In the genomic region with DNA sequence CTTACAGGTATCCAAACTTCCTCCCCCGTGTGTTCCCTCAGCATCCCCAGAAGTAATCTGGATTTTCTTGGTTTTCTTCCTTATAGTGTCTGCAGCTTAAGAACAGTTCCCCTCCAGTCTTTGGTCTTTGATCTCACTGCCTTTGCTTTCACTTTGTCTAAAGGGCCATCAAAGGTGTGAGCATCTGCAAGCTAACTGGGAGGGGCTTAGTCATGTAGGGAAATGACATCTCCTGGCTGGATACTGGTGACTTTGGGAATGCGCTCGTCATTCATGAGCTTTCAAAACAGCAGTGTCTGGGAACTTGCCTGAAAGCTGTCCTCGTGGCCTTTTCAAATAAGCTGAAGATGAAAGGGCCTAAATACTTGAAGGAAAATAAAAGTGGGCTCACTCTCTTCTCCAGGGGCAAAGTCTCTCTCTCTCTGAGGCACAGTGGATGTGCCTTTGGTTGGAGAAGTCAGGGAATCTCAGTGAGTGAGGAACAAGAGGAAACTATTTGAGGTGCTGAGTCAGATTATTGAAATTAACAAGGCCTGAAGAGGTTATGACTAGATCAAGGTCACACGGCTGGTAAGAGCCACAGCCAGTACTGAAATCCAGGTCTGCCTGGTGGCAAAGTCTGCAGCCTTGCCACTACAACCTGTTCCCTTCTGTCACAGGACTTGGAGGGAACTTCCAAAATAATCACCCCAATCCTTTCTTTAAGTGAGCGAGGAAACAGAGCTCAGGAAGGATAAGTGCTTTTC, we compare ENCODE assay signal across 23 cellular contexts. TPM values are rescaled to one million over a fixed set of nuclear protein-coding genes. Genes with fewer than 3 reads are reported as not detected.
A peak's percentile ranks its signal among the peaks of the same experiment; 100 is the strongest.
DNase-seq lines count a peak whose midpoint lies in the region; ATAC-seq, FAIRE-seq and TF ChIP-seq lines count a peak whose summit lies in the region.
"Had no signal": no experiment of that assay in that cellular context is flagged by ENCODE, and none has a peak within 500 bp of the region (broad histone marks: within the 10 kb centered on the region; RNA-seq: fewer than 3 reads in every experiment).

No MANE protein-coding gene starts in this region.

- H3K23ac ChIP-seq in mesendoderm (ENCODE audit: low read length): no peak overlapping the region

- H3K79me1 ChIP-seq in mesendoderm (ENCODE audit: low read length): no peaks in the 10 kb centered on the region

- H3K36me3 ChIP-seq in bronchial epithelial cell (ENCODE audit: control insufficient read depth, insufficient read depth, low read length): no peaks in the 10 kb centered on the region
- H3K36me3 ChIP-seq in mesendoderm (ENCODE audit: control insufficient read depth, insufficient read depth, low read length): no peaks in the 10 kb centered on the region
- H3K36me3 ChIP-seq: vagina had no signal

- no peaks in the 10 kb centered on the region for H3K36me3 Mint-ChIP-seq in activated T-helper 2 cell treated with anti-CD3 and anti-CD28 coated beads, Interferon-gamma antibody, Interleukin-2, Interleukin-4, amounts not matched to agents 10 μg/mL and 5 μg/mL and 100 μg/mL, durations not matched to agents 14 hours and 24 hours and 36 hours (ENCODE audit: low read depth)
- H3K36me3 Mint-ChIP-seq: CD14-positive monocyte; stimulated activated effector memory CD8-positive, alpha-beta T cell treated with anti-CD3 and anti-CD28 coated beads, Interleukin-12 subunit alpha, Interleukin-12 subunit beta, amount 100 ng/mL, for 72 hours had no signal

- peak overlapping the region; percentile 34 for H3K56ac ChIP-seq in mesendoderm (ENCODE audit: low read length)

- H3K27me3 ChIP-seq in bronchial epithelial cell (ENCODE audit: control insufficient read depth, insufficient read depth, low read length) (peaks cover 3% of the 10 kb centered on the region), mesendoderm (ENCODE audit: insufficient read depth, low read length, poor library complexity) (no peaks in the 10 kb centered on the region)
- H3K27me3 ChIP-seq: testis, vagina had no signal

- no peak overlapping the region for H4K5ac ChIP-seq in mesendoderm (ENCODE audit: low read length)

- no peaks in the 10 kb centered on the region for H3K79me2 ChIP-seq in mesendoderm (ENCODE audit: control insufficient read depth, insufficient read depth, low read length)

- no peak overlapping the region for H2BK5ac ChIP-seq in mesendoderm (ENCODE audit: low read length)

- H2BK120ac ChIP-seq in mesendoderm (ENCODE audit: low read depth, low read length): no peak overlapping the region

- peaks cover 3% of the 10 kb centered on the region for H3K4me1 Mint-ChIP-seq in activated T-helper 2 cell treated with anti-CD3 and anti-CD28 coated beads, Interferon-gamma antibody, Interleukin-2, Interleukin-4, amounts not matched to agents 10 μg/mL and 5 μg/mL and 100 μg/mL, durations not matched to agents 14 hours and 24 hours and 36 hours (ENCODE audit: low read depth)
- H3K4me1 Mint-ChIP-seq: stimulated activated effector memory CD8-positive, alpha-beta T cell treated with anti-CD3 and anti-CD28 coated beads, Interleukin-12 subunit alpha, Interleukin-12 subunit beta, amount 100 ng/mL, for 72 hours had no signal

- intact Hi-C loops in activated T-helper 2 cell treated with anti-CD3 and anti-CD28 coated beads, Interferon-gamma antibody, Interleukin-2, Interleukin-4, amounts not matched to agents 10 μg/mL and 5 μg/mL and 100 μg/mL, durations not matched to agents 14 hours and 24 hours and 36 hours (cut with micrococcal nuclease): no loop called here

- peaks cover 7% of the 10 kb centered on the region for H3K4me1 ChIP-seq in mesendoderm (ENCODE audit: control insufficient read depth, low read depth, low read length)
- H3K4me1 ChIP-seq: psoas muscle, vagina had no signal

- no peaks in the 10 kb centered on the region for H3K9me3 Mint-ChIP-seq in activated T-helper 2 cell treated with anti-CD3 and anti-CD28 coated beads, Interferon-gamma antibody, Interleukin-2, Interleukin-4, amounts not matched to agents 10 μg/mL and 5 μg/mL and 100 μg/mL, durations not matched to agents 14 hours and 24 hours and 36 hours
- H3K9me3 Mint-ChIP-seq: activated CD8-positive, alpha-beta T cell treated with anti-CD3 and anti-CD28 coated beads for 36 hours; stimulated activated effector memory CD8-positive, alpha-beta T cell treated with anti-CD3 and anti-CD28 coated beads, Interleukin-12 subunit alpha, Interleukin-12 subunit beta, amount 100 ng/mL, for 72 hours had no signal

- no peak overlapping the region for H2BK15ac ChIP-seq in mesendoderm (replicated peaks; ENCODE audit: low read depth)

- WGBS in mesendoderm (ENCODE audit: extremely low coverage, insufficient coverage, low lambda C conversion rate): no CpG with 5 or more reads among the region's 6 CpGs

- ATAC-seq in HG02571 (IDR thresholded peaks at IDR 0.05; ENCODE audit: unreplicated experiment): no peak
- ATAC-seq: activated CD8-positive, alpha-beta T cell treated with anti-CD3 and anti-CD28 coated beads for 36 hours; left ventricle myocardium superior; psoas muscle; stimulated activated effector memory CD8-positive, alpha-beta T cell treated with anti-CD3 and anti-CD28 coated beads, Interleukin-12 subunit alpha, Interleukin-12 subunit beta, amount 100 ng/mL, for 72 hours had no signal

- peak; percentile 13 for FAIRE-seq in bronchial epithelial cell (lab: Jason Lieb, UNC)

- no peak overlapping the region for H3K27ac Mint-ChIP-seq in activated T-helper 2 cell treated with anti-CD3 and anti-CD28 coated beads, Interferon-gamma antibody, Interleukin-2, Interleukin-4, amounts not matched to agents 10 μg/mL and 5 μg/mL and 100 μg/mL, durations not matched to agents 14 hours and 24 hours and 36 hours
- H3K27ac Mint-ChIP-seq: activated CD8-positive, alpha-beta T cell treated with anti-CD3 and anti-CD28 coated beads for 36 hours; CD14-positive monocyte; stimulated activated effector memory CD8-positive, alpha-beta T cell treated with anti-CD3 and anti-CD28 coated beads, Interleukin-12 subunit alpha, Interleukin-12 subunit beta, amount 100 ng/mL, for 72 hours had no signal

- H3K4me3 ChIP-seq in bronchial epithelial cell (ENCODE audit: low read depth, low read length): no peak overlapping the region
- H3K4me3 ChIP-seq in mesendoderm (ENCODE audit: low read length): no peak overlapping the region
- H3K4me3 ChIP-seq: psoas muscle, testis, vagina had no signal

- no peaks in the 10 kb centered on the region for H3K27me3 Mint-ChIP-seq in activated T-helper 2 cell treated with anti-CD3 and anti-CD28 coated beads, Interferon-gamma antibody, Interleukin-2, Interleukin-4, amounts not matched to agents 10 μg/mL and 5 μg/mL and 100 μg/mL, durations not matched to agents 14 hours and 24 hours and 36 hours (ENCODE audit: low read depth)
- H3K27me3 Mint-ChIP-seq: activated CD8-positive, alpha-beta T cell treated with anti-CD3 and anti-CD28 coated beads for 36 hours had no signal

- DNase-seq in ELF-1 (ENCODE audit: low read depth, low spot score): peak; percentile 52
- peak; percentile 19 for DNase-seq in M059J (ENCODE audit: low read depth)
- peak; percentile 25 for DNase-seq in bronchial epithelial cell (ENCODE audit: low read depth)
- peak; percentile 85 for DNase-seq in mesendoderm
- no peak for DNase-seq in activated T-helper 2 cell treated with anti-CD3 and anti-CD28 coated beads, Interferon-gamma antibody, Interleukin-2, Interleukin-4, amounts not matched to agents 10 μg/mL and 5 μg/mL and 100 μg/mL, durations not matched to agents 14 hours and 24 hours and 36 hours (ENCODE audit: low spot score)
- DNase-seq in activated effector memory CD4-positive, alpha-beta T cell treated with anti-CD3 and anti-CD28 coated beads, Interleukin-2, amount 50 U/mL, for 16 hours: no peak
- no peak for DNase-seq in NCI-H2029 treated with DMSO at 0.1 percent for 48 hours (lab: John Stamatoyannopoulos, UW)
- DNase-seq: activated CD4-positive, CD25-positive, alpha-beta regulatory T cell; activated CD8-positive, alpha-beta T cell treated with anti-CD3 and anti-CD28 coated beads for 36 hours; activated naive CD4-positive, alpha-beta T cell treated with Interleukin-2 at 50 U/mL for 16 hours; activated T-cell treated with anti-CD3 and anti-CD28 coated beads, Interleukin-2, amount 50 U/mL, for 1 hour; amniotic stem cell; head of caudate nucleus; left ventricle myocardium superior; NCI-H2081 treated with DMSO at 0.1 percent for 48 hours; NCI-H446 treated with DMSO at 0.1 percent for 48 hours; psoas muscle; stimulated activated CD4-positive, alpha-beta T cell treated with anti-CD3 and anti-CD28 coated beads, Interleukin-1b, Interleukin-23, amount 100 ng/mL, for 48 hours; testis had no signal

- no peak overlapping the region for H3K9ac ChIP-seq in mesendoderm (ENCODE audit: low read length)

- H4K8ac ChIP-seq in mesendoderm (ENCODE audit: low read depth, low read length): no peak overlapping the region

- H3K4me2 ChIP-seq in mesendoderm (ENCODE audit: low read length): no peak overlapping the region

- no peak overlapping the region for H3K4me3 Mint-ChIP-seq in activated T-helper 2 cell treated with anti-CD3 and anti-CD28 coated beads, Interferon-gamma antibody, Interleukin-2, Interleukin-4, amounts not matched to agents 10 μg/mL and 5 μg/mL and 100 μg/mL, durations not matched to agents 14 hours and 24 hours and 36 hours (ENCODE audit: low read depth)
- H3K4me3 Mint-ChIP-seq: activated CD8-positive, alpha-beta T cell treated with anti-CD3 and anti-CD28 coated beads for 36 hours; CD14-positive monocyte; stimulated activated effector memory CD8-positive, alpha-beta T cell treated with anti-CD3 and anti-CD28 coated beads, Interleukin-12 subunit alpha, Interleukin-12 subunit beta, amount 100 ng/mL, for 72 hours had no signal

- H3K4ac ChIP-seq in mesendoderm (ENCODE audit: low read depth, low read length): no peak overlapping the region

- TF ChIP-seq CTCF in bronchial epithelial cell (IDR thresholded peaks at IDR 0.05; ENCODE audit: insufficient read depth, low read length, severe bottlenecking): no peak

- H3K27ac ChIP-seq in mesendoderm (ENCODE audit: low read depth, low read length): no peak overlapping the region
- H3K27ac ChIP-seq: psoas muscle, testis, vagina had no signal

- no peak overlapping the region for H3K18ac ChIP-seq in mesendoderm (ENCODE audit: low read length)

- no peak overlapping the region for H2AK5ac ChIP-seq in mesendoderm (ENCODE audit: low read length)

RNA-seq across cellular contexts. Expression of a gene that starts 45.6 kb away (rescaled TPM):
- 5.5 and 22.6 TPM in 2 replicates for total RNA-seq in M059J (2014; rRNA removed; shearing (Covaris generic))
- 3.2 and 6.1 TPM in 2 replicates for total RNA-seq in bronchial epithelial cell
- polyA plus RNA-seq in mesendoderm (2013, experiment 1 of 2): 32.1 TPM
- 25.8 TPM for polyA plus RNA-seq in mesendoderm (2013, experiment 2 of 2)
- not detected in 2 replicates for total RNA-seq in activated T-helper 2 cell treated with anti-CD3 and anti-CD28 coated beads, Interferon-gamma antibody, Interleukin-2, Interleukin-4, amounts not matched to agents 10 μg/mL and 5 μg/mL and 100 μg/mL, durations not matched to agents 14 hours and 24 hours and 36 hours
- total RNA-seq: activated CD8-positive, alpha-beta T cell treated with anti-CD3 and anti-CD28 coated beads for 36 hours had no signal

Comparison
In these comparisons a context has a peak if more than half of its experiments do, and no peak if none do; other contexts are left out.
1. DNase-seq: peak in ELF-1 (single experiment), M059J (single experiment), bronchial epithelial cell (single experiment) and mesendoderm (single experiment); none in activated T-helper 2 cell treated with anti-CD3 and anti-CD28 coated beads, Interferon-gamma antibody, Interleukin-2, Interleukin-4, amounts not matched to agents 10 μg/mL and 5 μg/mL and 100 μg/mL, durations not matched to agents 14 hours and 24 hours and 36 hours (single experiment), activated effector memory CD4-positive, alpha-beta T cell treated with anti-CD3 and anti-CD28 coated beads, Interleukin-2, amount 50 U/mL, for 16 hours (single experiment) and NCI-H2029 treated with DMSO at 0.1 percent for 48 hours (single experiment).